ENCODE assay signal across 8 cellular contexts in genomic region chr4:5863461-5864113, GRCh38. TPM values are rescaled to one million over a fixed set of nuclear protein-coding genes. Genes with fewer than 3 reads are reported as not detected.
DNase-seq lines count a peak whose midpoint lies in the region; ATAC-seq and TF ChIP-seq lines count a peak whose summit lies in the region.

No MANE protein-coding gene starts in this region.

- no peak overlapping the region for H3K18ac ChIP-seq in mesendoderm (ENCODE audit: low read length)

- no peak overlapping the region for H3K4ac ChIP-seq in mesendoderm (ENCODE audit: low read depth, low read length)

- no peak overlapping the region for H4K8ac ChIP-seq in mesendoderm (ENCODE audit: low read depth, low read length)

- no CpG with 5 or more reads among the region's 15 CpGs for WGBS in mesendoderm (ENCODE audit: extremely low coverage, insufficient coverage, low lambda C conversion rate)
- WGBS in stomach, 5 donors = 43 to 55% (median 51%) methylated on average over 15 of the region's 15 CpGs

- no peak overlapping the region for H2BK15ac ChIP-seq in mesendoderm (replicated peaks; ENCODE audit: low read depth)

- no peak overlapping the region for H2BK120ac ChIP-seq in mesendoderm (ENCODE audit: low read depth, low read length)

- peaks cover 0 to 18% (median 0%) of the 10 kb centered on the region in 11 experiments; a peak in 5 of 22 replicates for H3K9me3 ChIP-seq in BLaER1 treated with 17β-estradiol and CSF1 and Interleukin-3, amounts not matched to agents 10 nM and 100 nM (replicated peaks in 1 of 11)
- no peaks in the 10 kb centered on the region for H3K9me3 ChIP-seq in stomach
- H3K9me3 ChIP-seq in HAP-1 = no peaks in the 10 kb centered on the region
- no peaks in the 10 kb centered on the region for H3K9me3 ChIP-seq in mucosa of descending colon

- H3K9ac ChIP-seq in BLaER1 treated with 17β-estradiol and CSF1 and Interleukin-3, amounts not matched to agents 10 nM and 100 nM = peak overlapping the region in 2 of 11 experiments; percentile 9 to 16; a peak in 1 of 22 replicates
- H3K9ac ChIP-seq in mesendoderm (ENCODE audit: low read length) = no peak overlapping the region

- H3K79me1 ChIP-seq in mesendoderm (ENCODE audit: low read length) = peaks cover 13% of the 10 kb centered on the region

- H3K4me2 ChIP-seq in BLaER1 treated with 17β-estradiol and CSF1 and Interleukin-3, amounts not matched to agents 10 nM and 100 nM = peak overlapping the region; percentile 54 to 85 (median 76)
- no peak overlapping the region for H3K4me2 ChIP-seq in mesendoderm (ENCODE audit: low read length)

- in situ Hi-C loops in HAP-1 (cut with MboI; ENCODE audit: low sequenced_read_pairs) = no loop called here

- H4K5ac ChIP-seq in mesendoderm (ENCODE audit: low read length) = no peak overlapping the region

- no peak for TF ChIP-seq POLR2A in stomach (IDR thresholded peaks at IDR 0.05)

- no peak for TF ChIP-seq CTCF in stomach (IDR thresholded peaks at IDR 0.05)
- TF ChIP-seq CTCF in mucosa of descending colon (IDR thresholded peaks at IDR 0.05) = no peak

- peaks cover 2% of the 10 kb centered on the region for H3K79me2 ChIP-seq in mesendoderm (ENCODE audit: control insufficient read depth, insufficient read depth, low read length)

- peaks cover 44 to 72% (median 65%) of the 10 kb centered on the region in 10 experiments for H3K4me1 ChIP-seq in BLaER1 treated with 17β-estradiol and CSF1 and Interleukin-3, amounts not matched to agents 10 nM and 100 nM
- H3K4me1 ChIP-seq in mesendoderm (ENCODE audit: control insufficient read depth, low read depth, low read length) (no peaks in the 10 kb centered on the region), stomach (no peaks in the 10 kb centered on the region), HAP-1 (no peaks in the 10 kb centered on the region), mucosa of descending colon (ENCODE audit: low read depth) (no peaks in the 10 kb centered on the region)

- H4K20me1 ChIP-seq in BLaER1 treated with 17β-estradiol and CSF1 and Interleukin-3, amounts not matched to agents 10 nM and 100 nM = peaks cover 0 to 75% (median 19%) of the 10 kb centered on the region in 11 experiments; a peak in 16 of 22 replicates

- H3K23ac ChIP-seq in mesendoderm (ENCODE audit: low read length) = no peak overlapping the region

- intact Hi-C loops in activated naive CD4-positive, alpha-beta T cell treated with anti-CD3 and anti-CD28 coated beads for 36 hours (cut with micrococcal nuclease) = no loop called here
- intact Hi-C loops in stomach (cut with DNase I; ENCODE audit: low total_unique reads) (no loop called here), mucosa of descending colon (cut with DNase I, micrococcal nuclease) (no loop called here)

- peaks cover under 1% of the 10 kb centered on the region for H3K27me3 Mint-ChIP-seq in activated naive CD4-positive, alpha-beta T cell treated with anti-CD3 and anti-CD28 coated beads for 36 hours (ENCODE audit: low read depth)

- peaks cover 12 to 72% (median 54%) of the 10 kb centered on the region in 11 experiments for H3K36me3 ChIP-seq in BLaER1 treated with 17β-estradiol and CSF1 and Interleukin-3, amounts not matched to agents 10 nM and 100 nM
- peaks cover 12% of the 10 kb centered on the region for H3K36me3 ChIP-seq in mesendoderm (ENCODE audit: control insufficient read depth, insufficient read depth, low read length)
- no peaks in the 10 kb centered on the region for H3K36me3 ChIP-seq in stomach
- H3K36me3 ChIP-seq in HAP-1 (replicated peaks) = peaks cover 39% of the 10 kb centered on the region
- no peaks in the 10 kb centered on the region for H3K36me3 ChIP-seq in mucosa of descending colon (ENCODE audit: low read depth)

- H3K56ac ChIP-seq in mesendoderm (ENCODE audit: low read length) = no peak overlapping the region

- DNase-seq in KG1 (lab: John Stamatoyannopoulos, UW) (peak; percentile 4), mesendoderm (peak; percentile 4), stomach (no peak), HAP-1 (ENCODE audit: low spot score in 2 of 2) (no peak), mucosa of descending colon (no peak), NCI-H2081 treated with DMSO at 0.1 percent for 48 hours (lab: John Stamatoyannopoulos, UW) (no peak)
- peak; percentile 76 for DNase-seq in activated naive CD4-positive, alpha-beta T cell treated with anti-CD3 and anti-CD28 coated beads for 36 hours

- no peak overlapping the region for H2BK5ac ChIP-seq in mesendoderm (ENCODE audit: low read length)

- no peak for ATAC-seq in mucosa of descending colon

- H3K27me3 ChIP-seq in BLaER1 treated with 17β-estradiol and CSF1 and Interleukin-3, amounts not matched to agents 10 nM and 100 nM = no peaks in the 10 kb centered on the region
- H3K27me3 ChIP-seq in mesendoderm (ENCODE audit: insufficient read depth, low read length, poor library complexity) (no peaks in the 10 kb centered on the region), stomach (peaks cover 0 to 40% (median 0%) of the 10 kb centered on the region in 3 donors), HAP-1 (ENCODE audit: low read depth) (no peaks in the 10 kb centered on the region)

- H2AK5ac ChIP-seq in mesendoderm (ENCODE audit: low read length) = no peak overlapping the region

- no peaks in the 10 kb centered on the region for H3K36me3 Mint-ChIP-seq in activated naive CD4-positive, alpha-beta T cell treated with anti-CD3 and anti-CD28 coated beads for 36 hours (ENCODE audit: low read depth)

- no peak for TF ChIP-seq EP300 in stomach (IDR thresholded peaks at IDR 0.05)

- H3K4me3 Mint-ChIP-seq in activated naive CD4-positive, alpha-beta T cell treated with anti-CD3 and anti-CD28 coated beads for 36 hours = no peak overlapping the region

- peak overlapping the region in 6 of 11 experiments; percentile 35 to 62 (median 48); a peak in 11 of 22 replicates for H3K27ac ChIP-seq in BLaER1 treated with 17β-estradiol and CSF1 and Interleukin-3, amounts not matched to agents 10 nM and 100 nM
- H3K27ac ChIP-seq in mesendoderm (ENCODE audit: low read depth, low read length) = no peak overlapping the region
- no peak overlapping the region for H3K27ac ChIP-seq in stomach

- H3K4me3 ChIP-seq in BLaER1 treated with 17β-estradiol and CSF1 and Interleukin-3, amounts not matched to agents 10 nM and 100 nM = no peak overlapping the region
- H3K4me3 ChIP-seq in mesendoderm (ENCODE audit: low read length) = no peak overlapping the region
- no peak overlapping the region for H3K4me3 ChIP-seq in stomach
- no peak overlapping the region for H3K4me3 ChIP-seq in HAP-1
- H3K4me3 ChIP-seq in mucosa of descending colon = no peak overlapping the region

- H3K9me3 Mint-ChIP-seq in activated naive CD4-positive, alpha-beta T cell treated with anti-CD3 and anti-CD28 coated beads for 36 hours = no peaks in the 10 kb centered on the region

- H3K4me1 Mint-ChIP-seq in activated naive CD4-positive, alpha-beta T cell treated with anti-CD3 and anti-CD28 coated beads for 36 hours (ENCODE audit: low read depth) = peaks cover 14% of the 10 kb centered on the region

- CTCF ChIA-PET in activated naive CD4-positive, alpha-beta T cell treated with anti-CD3 and anti-CD28 coated beads for 36 hours (lab: Charles Lee) = no interaction called here

- H3K27ac Mint-ChIP-seq in activated naive CD4-positive, alpha-beta T cell treated with anti-CD3 and anti-CD28 coated beads for 36 hours = no peak overlapping the region

RNA-seq across cellular contexts. Expression of gene CRMP1, which starts 29.3 kb away (rescaled TPM):
- not detected for total RNA-seq in activated naive CD4-positive, alpha-beta T cell treated with anti-CD3 and anti-CD28 coated beads for 36 hours
- polyA plus RNA-seq in mesendoderm (2013, experiment 1 of 2) = 98.6 TPM
- 101 TPM for polyA plus RNA-seq in mesendoderm (2013, experiment 2 of 2)
- 10 to 100 TPM in 1 of 5 donors, 1 to 10 TPM in 3, not detected in 1; 1.2 to 21.4 (median 5.2) TPM for total RNA-seq in stomach
- polyA plus RNA-seq in stomach = 1 to 10 TPM; 1.4 to 2.1 (median 1.9) TPM
- 1 to 10 TPM in 2 of 3 donors, under 1 TPM in 1; 0.58 to 4.4 (median 1.0) TPM for total RNA-seq in mucosa of descending colon

Comparison
In these comparisons a context has a peak if more than half of its experiments do, and no peak if none do; other contexts are left out.
1. H3K27ac ChIP-seq: peak in BLaER1 treated with 17β-estradiol and CSF1 and Interleukin-3, amounts not matched to agents 10 nM and 100 nM (6 of 11); none in mesendoderm (single experiment) and stomach (0 of 5).
2. DNase-seq: peak in KG1 (single experiment), activated naive CD4-positive, alpha-beta T cell treated with anti-CD3 and anti-CD28 coated beads for 36 hours (single experiment) and mesendoderm (single experiment); none in stomach (single experiment), HAP-1 (0 of 2), mucosa of descending colon (0 of 3) and NCI-H2081 treated with DMSO at 0.1 percent for 48 hours (single experiment).